In genomic region chr11:2574043-2574552, GRCh38 we compare ENCODE assay signal across 20 cellular contexts.
DNase-seq lines count a peak whose midpoint lies in the region; ATAC-seq and TF ChIP-seq lines count a peak whose summit lies in the region.
"Had no signal": no experiment of that assay in that cellular context is flagged by ENCODE, and none has a peak within 500 bp of the region (broad histone marks: within the 10 kb centered on the region; RNA-seq: fewer than 3 reads in every experiment).

No MANE protein-coding gene starts in this region.

- peak overlapping the region; percentile 76 for H3K27ac ChIP-seq in BLaER1
- peak overlapping the region; percentile 70 for H3K27ac ChIP-seq in RWPE1
- no peak overlapping the region for H3K27ac ChIP-seq in left ventricle myocardium inferior (replicated peaks)
- H3K27ac ChIP-seq: colonic mucosa, KMS-11, Peyer's patch, SK-N-MC, upper lobe of left lung had no signal

- DNase-seq in RWPE1 (ENCODE audit: low spot score) (no peak), left ventricle myocardium inferior (peak; percentile 13), posterior vena cava (ENCODE audit: low spot score) (peak; percentile 76), UCSD-AML1 (lab: John Stamatoyannopoulos, UW; ENCODE audit: unreplicated experiment) (no peak), iPS-NIHi7 (ENCODE audit: extremely low spot score) (no peak)
- DNase-seq: activated CD8-positive, alpha-beta T cell treated with anti-CD3 and anti-CD28 coated beads for 36 hours; activated T-cell treated with anti-CD3 and anti-CD28 coated beads, Interleukin-2, amount 50 U/mL, for 24 hours; colonic mucosa; DMS79 treated with DMSO at 0.1 percent for 48 hours; NCI-H2081; NK-92 treated with Interleukin-12 subunit alpha and Interleukin-12 subunit beta, amount 100 ng/mL, for 24 hours; stimulated activated naive CD4-positive, alpha-beta T cell treated with Interleukin-2 at 50 U/mL for 16 hours had no signal

- H3K4me3 ChIP-seq in BLaER1 = no peak overlapping the region
- no peak overlapping the region for H3K4me3 ChIP-seq in left ventricle myocardium inferior
- H3K4me3 ChIP-seq: colonic mucosa, Peyer's patch, SK-N-MC, upper lobe of left lung had no signal

- ATAC-seq in GM18517 (IDR thresholded peaks at IDR 0.05; ENCODE audit: unreplicated experiment) = no peak
- ATAC-seq: activated CD8-positive, alpha-beta T cell treated with anti-CD3 and anti-CD28 coated beads for 36 hours; activated naive CD4-positive, alpha-beta T cell treated with anti-CD3 and anti-CD28 coated beads, Interleukin-2, amount 50 U/mL, for 72 hours; left lobe of liver had no signal

- no peak for TF ChIP-seq CTCF in RWPE1 (conservative IDR thresholded peaks at IDR 0.05; ENCODE audit: low read depth)
- TF ChIP-seq CTCF in left ventricle myocardium inferior (IDR thresholded peaks at IDR 0.05; ENCODE audit: borderline replicate concordance) = no peak

- H3K27me3 ChIP-seq in BLaER1 (no peaks in the 10 kb centered on the region), left ventricle myocardium inferior (ENCODE audit: low read depth) (no peaks in the 10 kb centered on the region)
- H3K27me3 ChIP-seq: colonic mucosa, Peyer's patch, upper lobe of left lung had no signal

- intact Hi-C loops in left ventricle myocardium inferior (cut with micrococcal nuclease) = no loop called here
- intact Hi-C loops in posterior vena cava (cut with DNase I) = no loop called here

- POLR2A ChIA-PET in RWPE1 (lab: Yijun Ruan, JAX; ENCODE audit: low non-redundant PET) = no interaction called here

- H3K36me3 ChIP-seq in BLaER1 (no peaks in the 10 kb centered on the region), left ventricle myocardium inferior (peaks cover 6% of the 10 kb centered on the region)
- H3K36me3 ChIP-seq: colonic mucosa, Peyer's patch, upper lobe of left lung had no signal

- H3K4me1 ChIP-seq in BLaER1 = peaks cover 74% of the 10 kb centered on the region
- H3K4me1 ChIP-seq in left ventricle myocardium inferior = peaks cover 22% of the 10 kb centered on the region

- H4K20me1 ChIP-seq in BLaER1 = no peaks in the 10 kb centered on the region

- no peaks in the 10 kb centered on the region for H3K9me3 ChIP-seq in BLaER1
- H3K9me3 ChIP-seq in left ventricle myocardium inferior (replicated peaks) = no peaks in the 10 kb centered on the region
- H3K9me3 ChIP-seq: colonic mucosa, Peyer's patch, upper lobe of left lung had no signal

- CTCF ChIA-PET in RWPE1 (lab: Yijun Ruan, JAX) = interaction anchor here (0.6 kb wide), 1 partner anchor 661 kb away, joined by 10 read pairs; no protein-coding TSS in a partner anchor

- peak overlapping the region; percentile 72 for H3K4me2 ChIP-seq in BLaER1
- H3K4me2 ChIP-seq: KMS-11 had no signal

- peak overlapping the region; percentile 62 for H3K9ac ChIP-seq in BLaER1
- H3K9ac ChIP-seq: KMS-11 had no signal

Comparison
In these comparisons a context has a peak if more than half of its experiments do, and no peak if none do; other contexts are left out.
1. DNase-seq: peak in left ventricle myocardium inferior (single experiment) and posterior vena cava (single experiment); none in RWPE1 (single experiment), UCSD-AML1 (single experiment) and iPS-NIHi7 (single experiment).